In genomic region chr11:35856259-35856658, GRCh38 we compare ENCODE assay signal across 24 cellular contexts.
"Had no signal": no experiment of that assay in that cellular context is flagged by ENCODE, and none has a peak within 500 bp of the region (broad histone marks: within the 10 kb centered on the region; RNA-seq: fewer than 3 reads in every experiment).

No MANE protein-coding gene starts in this region.

- DNase-seq: naive thymus-derived CD8-positive, alpha-beta T cell; nephron progenitor cell; nucleus accumbens; pancreas; right cardiac atrium; right lobe of liver; sigmoid colon; small intestine; stimulated activated CD4-positive, alpha-beta T cell treated with anti-CD3 and anti-CD28 coated beads, Interleukin-15, amount 100 ng/mL, for 24 hours; stimulated activated CD4-positive, alpha-beta T cell treated with anti-CD3 and anti-CD28 coated beads, Interleukin-2, amount 100 ng/mL, for 24 hours; stimulated activated CD4-positive, alpha-beta T cell treated with anti-CD3 and anti-CD28 coated beads, Interleukin-2, amount 100 ng/mL, for 48 hours; stimulated activated CD4-positive, alpha-beta T cell treated with anti-CD3 and anti-CD28 coated beads, Interleukin-4, amount 100 ng/mL, for 24 hours; stimulated activated naive B cell treated with anti-CD40 and anti-IgM and Interleukin-4, amounts not matched to agents 10 μg/mL and 1 μg/mL and 100 μg/mL, for 72 hours; stimulated activated naive CD4-positive, alpha-beta T cell treated with Interleukin-2 at 50 U/mL for 16 hours; stomach; thyroid gland; trophoblast cell; upper lobe of left lung; uterus had no signal

- H3K4me3 ChIP-seq: pancreas, prostate gland, right lobe of liver, sigmoid colon, stomach, thoracic aorta, thyroid gland, tibial nerve, upper lobe of left lung, uterus had no signal

- ATAC-seq: naive thymus-derived CD8-positive, alpha-beta T cell; pancreas; right cardiac atrium; right lobe of liver; stimulated activated effector memory CD8-positive, alpha-beta T cell treated with anti-CD3 and anti-CD28 coated beads, Interleukin-12 subunit alpha, Interleukin-12 subunit beta, amount 100 ng/mL, for 72 hours; stimulated activated naive B cell treated with anti-CD40 and anti-IgM and Interleukin-4, amounts not matched to agents 10 μg/mL and 1 μg/mL and 100 μg/mL, for 72 hours had no signal

- H3K27me3 ChIP-seq: neutrophil, pancreas, right lobe of liver, sigmoid colon, stomach, thyroid gland, tibial nerve, upper lobe of left lung, uterus had no signal

- H3K9me3 ChIP-seq: neutrophil, pancreas, prostate gland, right lobe of liver, sigmoid colon, stomach, thoracic aorta, thyroid gland, tibial nerve, upper lobe of left lung, uterus had no signal

- H3K27ac ChIP-seq: neutrophil, pancreas, prostate gland, right lobe of liver, sigmoid colon, stomach, thoracic aorta, thyroid gland, tibial nerve, upper lobe of left lung, uterus had no signal

- FAIRE-seq: pancreas, small intestine had no signal

- H3K36me3 ChIP-seq: neutrophil, pancreas, prostate gland, right lobe of liver, sigmoid colon, stomach, thoracic aorta, thyroid gland, tibial nerve, upper lobe of left lung, uterus had no signal

- H3K4me1 ChIP-seq: pancreas, prostate gland, right lobe of liver, sigmoid colon, stomach, thyroid gland, uterus had no signal
